ENCODE assay signal across 18 cellular contexts in genomic region chr2:217641987-217642386, GRCh38.
"Had no signal": no experiment of that assay in that cellular context is flagged by ENCODE, and none has a peak within 500 bp of the region (broad histone marks: within the 10 kb centered on the region; RNA-seq: fewer than 3 reads in every experiment).

No MANE protein-coding gene starts in this region.

- DNase-seq: activated CD4-positive, alpha-beta T cell treated with anti-CD3 and anti-CD28 coated beads for 1 hour; activated naive CD4-positive, alpha-beta T cell; activated T-cell treated with anti-CD3 and anti-CD28 coated beads, Interleukin-2, amount 50 U/mL, for 1 hour; adrenal gland; cortex of kidney; endodermal cell; foreskin fibroblast; hippocampal formation; mucosa of descending colon; nephron progenitor cell; pancreas; right lobe of liver; stimulated activated CD4-positive, alpha-beta T cell treated with anti-CD3 and anti-CD28 coated beads, Interleukin-15, amount 100 ng/mL, for 24 hours; T-helper 9 cell had no signal

- H3K4me3 Mint-ChIP-seq: activated naive CD8-positive, alpha-beta T cell; endodermal cell; nephron progenitor cell; stimulated activated memory B cell treated with anti-CD40 and anti-IgM and Interleukin-4, amounts not matched to agents 10 μg/mL and 1 μg/mL and 100 μg/mL, for 72 hours had no signal

- H3K4me1 Mint-ChIP-seq: endodermal cell; stimulated activated memory B cell treated with anti-CD40 and anti-IgM and Interleukin-4, amounts not matched to agents 10 μg/mL and 1 μg/mL and 100 μg/mL, for 72 hours had no signal

- H3K36me3 ChIP-seq: adrenal gland, pancreas, right lobe of liver had no signal

- H3K36me3 Mint-ChIP-seq: activated naive CD8-positive, alpha-beta T cell; stimulated activated memory B cell treated with anti-CD40 and anti-IgM and Interleukin-4, amounts not matched to agents 10 μg/mL and 1 μg/mL and 100 μg/mL, for 72 hours had no signal

- H3K4me3 ChIP-seq: adrenal gland, mucosa of descending colon, pancreas, right lobe of liver, smooth muscle cell had no signal

- ATAC-seq: mucosa of descending colon; pancreas; right lobe of liver; stimulated activated memory B cell treated with anti-CD40 and anti-IgM and Interleukin-4, amounts not matched to agents 10 μg/mL and 1 μg/mL and 100 μg/mL, for 72 hours had no signal

- H3K9me3 Mint-ChIP-seq: activated T-helper 2 cell treated with anti-CD3 and anti-CD28 coated beads, Interferon-gamma antibody, Interleukin-2, Interleukin-4, amounts not matched to agents 10 μg/mL and 5 μg/mL and 100 μg/mL, durations not matched to agents 14 hours and 24 hours and 36 hours; endodermal cell; nephron progenitor cell; stimulated activated memory B cell treated with anti-CD40 and anti-IgM and Interleukin-4, amounts not matched to agents 10 μg/mL and 1 μg/mL and 100 μg/mL, for 72 hours had no signal

- H3K27me3 ChIP-seq: adrenal gland, pancreas, right lobe of liver had no signal

- H3K27me3 Mint-ChIP-seq: activated naive CD8-positive, alpha-beta T cell had no signal

- H3K27ac Mint-ChIP-seq: activated naive CD8-positive, alpha-beta T cell; activated T-helper 2 cell treated with anti-CD3 and anti-CD28 coated beads, Interferon-gamma antibody, Interleukin-2, Interleukin-4, amounts not matched to agents 10 μg/mL and 5 μg/mL and 100 μg/mL, durations not matched to agents 14 hours and 24 hours and 36 hours; endodermal cell; nephron progenitor cell; stimulated activated memory B cell treated with anti-CD40 and anti-IgM and Interleukin-4, amounts not matched to agents 10 μg/mL and 1 μg/mL and 100 μg/mL, for 72 hours had no signal

- H3K4me1 ChIP-seq: adrenal gland, pancreas, right lobe of liver had no signal

- H3K9me3 ChIP-seq: adrenal gland, mucosa of descending colon, pancreas, right lobe of liver had no signal

- H3K27ac ChIP-seq: pancreas, right lobe of liver had no signal
